Comparison of ENCODE assay signal across 30 cellular contexts in genomic region chr6:37122861-37123260, GRCh38. TPM values are rescaled to one million over a fixed set of nuclear protein-coding genes. Genes with fewer than 3 reads are reported as not detected.
A peak's percentile ranks its signal among the peaks of the same experiment; 100 is the strongest.
DNase-seq lines count a peak whose midpoint lies in the region; ATAC-seq, FAIRE-seq and TF ChIP-seq lines count a peak whose summit lies in the region.
"Had no signal": no experiment of that assay in that cellular context is flagged by ENCODE, and none has a peak within 500 bp of the region (broad histone marks: within the 10 kb centered on the region; RNA-seq: fewer than 3 reads in every experiment).

No MANE protein-coding gene starts in this region.

- H3K27ac ChIP-seq in HUES6 (ENCODE audit: low read depth, low read length) (0 out of 2 replicates have a peak overlapping the region, but pooled peaks have one; percentile 25), K562 (ENCODE audit: extremely low read depth, low read depth, low read length) (no peak overlapping the region)
- H3K27ac ChIP-seq: Peyer's patch, SJSA1, skin epidermis, suprapubic skin, VCaP had no signal

- no peaks in the 10 kb centered on the region for H3K36me3 Mint-ChIP-seq in nephron progenitor cell (ENCODE audit: low read depth)
- H3K36me3 Mint-ChIP-seq: CD4-positive, alpha-beta memory T cell; stimulated activated memory B cell treated with anti-CD40 and anti-IgM and Interleukin-4, amounts not matched to agents 10 μg/mL and 1 μg/mL and 100 μg/mL, for 72 hours had no signal

- no peak for TF ChIP-seq CTCF in K562 (IDR thresholded peaks at IDR 0.05 in 2 of 3, conservative IDR thresholded peaks at IDR 0.05 in 1 of 3; ENCODE audit: insufficient read depth in 2 of 3, low read depth in 1 of 3, low read length in 3 of 3)
- no peak for TF ChIP-seq CTCF in nephron progenitor cell (IDR thresholded peaks at IDR 0.05)

- H3K9ac ChIP-seq in HUES6 (ENCODE audit: low read length) = no peak overlapping the region
- H3K9ac ChIP-seq in K562 (ENCODE audit: insufficient read depth in 1 of 2, low read depth in 2 of 2, low read length in 2 of 2) = no peak overlapping the region

- FAIRE-seq in K562 (lab: Jason Lieb, UNC) = no peak
- FAIRE-seq: bronchial epithelial cell, endometrium, GM12878, urothelium cell line had no signal

- H3K9me3 ChIP-seq in HUES6 (ENCODE audit: control insufficient read depth, insufficient read depth, low read depth, low read length) = no peaks in the 10 kb centered on the region
- no peaks in the 10 kb centered on the region for H3K9me3 ChIP-seq in K562 (replicated peaks; ENCODE audit: control insufficient read depth, insufficient read depth, low read depth, low read length)
- H3K9me3 ChIP-seq: Peyer's patch, SJSA1, suprapubic skin had no signal

- DNase-seq in Daoy (ENCODE audit: low read depth) (peak; percentile 60), K562 (ENCODE audit: extremely low read depth in 1 of 4, low spot score in 3 of 4) (no peak), nephron progenitor cell (no peak), activated gamma-delta T cell (lab: John Stamatoyannopoulos, UW) (no peak), hepatic stellate cell (ENCODE audit: low spot score) (no peak)
- DNase-seq: activated CD4-positive, alpha-beta T cell treated with anti-CD3 and anti-CD28 coated beads, Interleukin-2, amount 50 U/mL, for 4 hours; activated effector memory CD4-positive, alpha-beta T cell treated with anti-CD3 and anti-CD28 coated beads, Interleukin-2, amount 50 U/mL, for 16 hours; activated naive CD8-positive, alpha-beta T cell treated with anti-CD3 and anti-CD28 coated beads, Interleukin-2, amount 50 U/mL, for 24 hours; CD4-positive, alpha-beta memory T cell; cortex of kidney; left colon; midbrain; NCI-H1105; NCI-H2081; NCI-H446; Peyer's patch; stimulated activated CD4-positive, alpha-beta T cell treated with anti-CD3 and anti-CD28 coated beads, Interleukin-2, amount 100 ng/mL, for 24 hours; T-helper 17 cell had no signal

- 0 out of 2 replicates have a peak overlapping the region, but pooled peaks have one; percentile 32 for H2AFZ ChIP-seq in K562 (ENCODE audit: low read depth, low read length)

- CTCF ChIA-PET in K562 (lab: Yijun Ruan, JAX; ENCODE audit: low intra/inter-chr PET ratio) = no interaction called here

- TF ChIP-seq POLR2A in K562 (conservative IDR thresholded peaks at IDR 0.05) = no peak

- no peaks in the 10 kb centered on the region for H3K9me1 ChIP-seq in K562 (ENCODE audit: control insufficient read depth, insufficient read depth, low read length)

- H3K36me3 ChIP-seq in HUES6 (ENCODE audit: control insufficient read depth, insufficient read depth, low read length) (peaks cover 6% of the 10 kb centered on the region), K562 (ENCODE audit: control insufficient read depth, insufficient read depth, low read length) (no peaks in the 10 kb centered on the region)
- H3K36me3 ChIP-seq: Peyer's patch, SJSA1, suprapubic skin had no signal

- intact Hi-C loops in K562 (cut with micrococcal nuclease) = no loop called here

- in situ Hi-C loops in K562 (cut with MboI) = no loop called here

- no peak overlapping the region for H3K4me2 ChIP-seq in K562 (ENCODE audit: insufficient read depth, low read length)

- H3K27me3 Mint-ChIP-seq in nephron progenitor cell (ENCODE audit: low read depth, poor library complexity) = no peaks in the 10 kb centered on the region
- H3K27me3 Mint-ChIP-seq: CD4-positive, alpha-beta memory T cell; progenitor cell of endocrine pancreas had no signal

- no TSS peak for BruUV-seq in K562 (replicated peaks; lab: Mats Ljungman, UMichigan)

- H3K9me3 Mint-ChIP-seq in nephron progenitor cell = no peaks in the 10 kb centered on the region
- H3K9me3 Mint-ChIP-seq: activated naive CD8-positive, alpha-beta T cell treated with anti-CD3 and anti-CD28 coated beads, Interleukin-2, amount 50 U/mL, for 24 hours; CD4-positive, alpha-beta memory T cell; stimulated activated memory B cell treated with anti-CD40 and anti-IgM and Interleukin-4, amounts not matched to agents 10 μg/mL and 1 μg/mL and 100 μg/mL, for 72 hours had no signal

- no peak overlapping the region for H3K4me3 Mint-ChIP-seq in nephron progenitor cell
- H3K4me3 Mint-ChIP-seq: activated naive CD8-positive, alpha-beta T cell treated with anti-CD3 and anti-CD28 coated beads, Interleukin-2, amount 50 U/mL, for 24 hours; CD4-positive, alpha-beta memory T cell; stimulated activated memory B cell treated with anti-CD40 and anti-IgM and Interleukin-4, amounts not matched to agents 10 μg/mL and 1 μg/mL and 100 μg/mL, for 72 hours; T-helper 17 cell had no signal

- POLR2A ChIA-PET in K562 (lab: Yijun Ruan, JAX) = no interaction called here

- TF ChIP-seq RAD21 in K562 (CRISPR knock-in tag; conservative IDR thresholded peaks at IDR 0.05 in 1 of 2, IDR thresholded peaks at IDR 0.05 in 1 of 2) = no peak

- H3K4me1 Mint-ChIP-seq in nephron progenitor cell = peaks cover 60% of the 10 kb centered on the region
- H3K4me1 Mint-ChIP-seq: activated naive CD8-positive, alpha-beta T cell treated with anti-CD3 and anti-CD28 coated beads, Interleukin-2, amount 50 U/mL, for 24 hours had no signal

- ATAC-seq in K562 = no peak
- ATAC-seq in HG03159 (IDR thresholded peaks at IDR 0.05; ENCODE audit: unreplicated experiment) = no peak
- ATAC-seq: activated naive CD8-positive, alpha-beta T cell treated with anti-CD3 and anti-CD28 coated beads, Interleukin-2, amount 50 U/mL, for 24 hours; GM12878; left colon; stimulated activated memory B cell treated with anti-CD40 and anti-IgM and Interleukin-4, amounts not matched to agents 10 μg/mL and 1 μg/mL and 100 μg/mL, for 72 hours; T-helper 17 cell had no signal

- WGBS in K562 (ENCODE audit: insufficient coverage, low coverage, missing lambda C conversion rate) = 89% methylated on average over 5 of the region's 5 CpGs

- H3K4me3 ChIP-seq in HUES6 (ENCODE audit: low read depth, low read length) (no peak overlapping the region), K562 (no peak overlapping the region)
- H3K4me3 ChIP-seq: GM12878, Peyer's patch, SJSA1, skin epidermis, suprapubic skin had no signal

- peak overlapping the region; percentile 13 for H3K27ac Mint-ChIP-seq in nephron progenitor cell
- H3K27ac Mint-ChIP-seq: activated naive CD8-positive, alpha-beta T cell treated with anti-CD3 and anti-CD28 coated beads, Interleukin-2, amount 50 U/mL, for 24 hours; progenitor cell of endocrine pancreas; stimulated activated memory B cell treated with anti-CD40 and anti-IgM and Interleukin-4, amounts not matched to agents 10 μg/mL and 1 μg/mL and 100 μg/mL, for 72 hours; T-helper 17 cell had no signal

- H3K4me1 ChIP-seq in HUES6 (ENCODE audit: control insufficient read depth, insufficient read depth, low read length) (peaks cover 34% of the 10 kb centered on the region), K562 (replicated peaks in 1 of 2; ENCODE audit: control insufficient read depth in 2 of 2, insufficient read depth in 2 of 2, low read length in 2 of 2) (peaks cover 23 to 25% of the 10 kb centered on the region in 2 experiments)
- H3K4me1 ChIP-seq: Peyer's patch, suprapubic skin had no signal

- H3K27me3 ChIP-seq in HUES6 (ENCODE audit: control insufficient read depth, insufficient read depth, low read length) (no peaks in the 10 kb centered on the region), K562 (ENCODE audit: control insufficient read depth in 2 of 2, insufficient read depth in 2 of 2, low read length in 2 of 2) (no peaks in the 10 kb centered on the region)
- H3K27me3 ChIP-seq: Peyer's patch, SJSA1, suprapubic skin had no signal

- H4K20me1 ChIP-seq in K562 (replicated peaks; ENCODE audit: control insufficient read depth, insufficient read depth, low read length) = no peaks in the 10 kb centered on the region

- no peak for TF ChIP-seq EP300 in K562 (IDR thresholded peaks at IDR 0.05; ENCODE audit: low read length)

- H3K79me2 ChIP-seq in K562 (ENCODE audit: control insufficient read depth, insufficient read depth, low read length) = no peaks in the 10 kb centered on the region

TF ChIP-seq in K562, 482 proteins besides CTCF, POLR2A, EP300 and RAD21 (continues in another document):
- TF ChIP-seq ETS1 (conservative IDR thresholded peaks at IDR 0.05; ENCODE audit: control insufficient read depth, low read depth, low read length) (no peak), NR1H2 (CRISPR knock-in tag; IDR thresholded peaks at IDR 0.05) (no peak), EZH2 (IDR thresholded peaks at IDR 0.05; ENCODE audit: borderline replicate concordance, low read depth, low read length) (no peak)

RNA-seq across cellular contexts. Expression of gene PIM1, which starts 47.1 kb away (rescaled TPM):
- total RNA-seq in Daoy (2014; rRNA removed; shearing (Covaris generic)) = 33.3 and 45.3 TPM in 2 replicates
- total RNA-seq in K562 (2011; cell fraction: chromatin; rRNA removed; ENCODE audit: low replicate concordance) = 217 and 312 TPM in 2 replicates
- total RNA-seq in K562 (2011; cell fraction: nucleolus; rRNA removed) = 221 and 239 TPM in 2 replicates
- total RNA-seq in K562 (2011; cell fraction: nucleoplasm; rRNA removed) = 299 and 384 TPM in 2 replicates
- total RNA-seq in K562 (2014; rRNA removed) (169 and 190 TPM in 2 replicates), K562 (2014; rRNA removed; fragmentation: Illumina TruSeq; extraction: Trizol) (175 and 193 TPM in 2 replicates), K562 (2015; rRNA removed; fragmentation: Illumina TruSeq; extraction: Trizol) (211 and 212 TPM in 2 replicates), K562 (2021) (358 and 364 TPM in 2 replicates)
- polyA plus RNA-seq in K562 (2011; rRNA removed) (296 and 429 TPM in 2 replicates), K562 (2014; fragmentation: Illumina TruSeq; extraction: Trizol) (574 and 789 TPM in 2 replicates), K562 (2014; fragmentation: Nextera tagmentation; extraction: Ambion mirVana) (10 to 100 TPM; 19.0 to 62.4 TPM), K562 (2014; rRNA removed) (235 and 249 TPM in 2 replicates)
- polyA plus RNA-seq in K562 (2011; cell fraction: cytosol; rRNA removed) = 314 and 336 TPM in 2 replicates
- polyA plus RNA-seq in K562 (2011; cell fraction: nucleus; rRNA removed) = 653 and 742 TPM in 2 replicates
- 412 and 745 TPM in 2 replicates for polyA plus RNA-seq in K562 (2012)
- polyA minus RNA-seq in K562 (2011; rRNA and poly(A)+ RNA removed) = 158 and 187 TPM in 2 replicates
- 162 and 207 TPM in 2 replicates for polyA minus RNA-seq in K562 (2011; cell fraction: cytosol; rRNA and poly(A)+ RNA removed)
- polyA minus RNA-seq in K562 (2011; cell fraction: nucleus; rRNA and poly(A)+ RNA removed) = 177 and 202 TPM in 2 replicates
